8 cellular contexts compared by ENCODE assay signal in genomic region chr16:72094266-72094610, GRCh38. TPM values are rescaled to one million over a fixed set of nuclear protein-coding genes. Genes with fewer than 3 reads are reported as not detected.
A peak's percentile ranks its signal among the peaks of the same experiment; 100 is the strongest.
DNase-seq lines count a peak whose midpoint lies in the region; ATAC-seq and FAIRE-seq lines count a peak whose summit lies in the region.

No MANE protein-coding gene starts in this region.

- peaks cover 7 to 17% of the 10 kb centered on the region in 2 donors for H3K36me3 ChIP-seq in small intestine (ENCODE audit: control insufficient read depth in 2 of 2, insufficient read depth in 2 of 2, low read length in 2 of 2)

- WGBS in right cardiac atrium, result 2% methylated on average over 11 of the region's 11 CpGs
- WGBS in small intestine, 3 donors, result 0 to 2% (median 1%) methylated on average over 11 of the region's 11 CpGs

- peaks cover 28% of the 10 kb centered on the region for H3K36me3 Mint-ChIP-seq in activated CD8-positive, alpha-beta memory T cell treated with anti-CD3 and anti-CD28 coated beads, Interleukin-2, amount 10 ng/mL, durations not matched to agents 7 days and 5 days
- peaks cover 39% of the 10 kb centered on the region for H3K36me3 Mint-ChIP-seq in activated T-cell treated with anti-CD3 and anti-CD28 coated beads, Interleukin-2, amount 50 U/mL, for 4 hours (ENCODE audit: insufficient read depth)

- peak overlapping the region; percentile 98 for H3K4me3 Mint-ChIP-seq in activated CD8-positive, alpha-beta memory T cell treated with anti-CD3 and anti-CD28 coated beads, Interleukin-2, amount 10 ng/mL, durations not matched to agents 7 days and 5 days
- H3K4me3 Mint-ChIP-seq in activated T-cell treated with anti-CD3 and anti-CD28 coated beads, Interleukin-2, amount 50 U/mL, for 4 hours, result peak overlapping the region; percentile 100

- no peak for FAIRE-seq in small intestine (lab: Jason Lieb, UNC)

- no peaks in the 10 kb centered on the region for H3K9me3 Mint-ChIP-seq in activated CD8-positive, alpha-beta memory T cell treated with anti-CD3 and anti-CD28 coated beads, Interleukin-2, amount 10 ng/mL, durations not matched to agents 7 days and 5 days (ENCODE audit: low read depth)
- H3K9me3 Mint-ChIP-seq in activated T-cell treated with anti-CD3 and anti-CD28 coated beads, Interleukin-2, amount 50 U/mL, for 4 hours, result no peaks in the 10 kb centered on the region

- DNase-seq in activated CD8-positive, alpha-beta memory T cell treated with anti-CD3 and anti-CD28 coated beads, Interleukin-2, amount 10 ng/mL, durations not matched to agents 7 days and 5 days, result no peak
- DNase-seq in activated CD8-positive, alpha-beta memory T cell treated with anti-CD3 and anti-CD28 coated beads for 24 hours, result no peak
- peak; percentile 42 for DNase-seq in activated T-cell treated with anti-CD3 and anti-CD28 coated beads, Interleukin-2, amount 50 U/mL, for 4 hours
- DNase-seq in right cardiac atrium, result no peak
- no peak for DNase-seq in small intestine
- no peak for DNase-seq in globus pallidus (ENCODE audit: low spot score)

- peaks cover 3% of the 10 kb centered on the region for H3K4me1 ChIP-seq in right cardiac atrium (ENCODE audit: control insufficient read depth, insufficient read depth, low read length)
- peaks cover 2 to 11% of the 10 kb centered on the region in 2 donors for H3K4me1 ChIP-seq in small intestine (ENCODE audit: control insufficient read depth in 2 of 2, insufficient read depth in 1 of 2, low read depth in 1 of 2, low read length in 1 of 2)

- H3K9me3 ChIP-seq in right cardiac atrium (ENCODE audit: control insufficient read depth, low read length) (no peaks in the 10 kb centered on the region), small intestine (ENCODE audit: control insufficient read depth, low read depth) (no peaks in the 10 kb centered on the region)

- H3K4me3 ChIP-seq in right cardiac atrium (ENCODE audit: low read length) (peak overlapping the region; percentile 72), small intestine (ENCODE audit: low read depth in 1 of 2, low read length in 2 of 2) (peak overlapping the region; percentile 59 to 76)

- intact Hi-C loops in right cardiac atrium (cut with DNase I), result loop anchor here in 1 of 4 donors (10.0 kb wide), 1 partner anchor 79 kb away; no protein-coding TSS in a partner anchor

- peaks cover 42% of the 10 kb centered on the region for H3K4me1 Mint-ChIP-seq in activated CD8-positive, alpha-beta memory T cell treated with anti-CD3 and anti-CD28 coated beads, Interleukin-2, amount 10 ng/mL, durations not matched to agents 7 days and 5 days
- H3K4me1 Mint-ChIP-seq in activated T-cell treated with anti-CD3 and anti-CD28 coated beads, Interleukin-2, amount 50 U/mL, for 4 hours (ENCODE audit: low read depth), result peaks cover 47% of the 10 kb centered on the region

- H3K27ac ChIP-seq in right cardiac atrium (ENCODE audit: low read length) (peak overlapping the region; percentile 95), small intestine (ENCODE audit: low read depth in 1 of 2, low read length in 1 of 2) (peak overlapping the region; percentile 91 to 92)

- CTCF ChIA-PET in activated CD8-positive, alpha-beta memory T cell treated with anti-CD3 and anti-CD28 coated beads, Interleukin-2, amount 10 ng/mL, durations not matched to agents 7 days and 5 days (lab: Charles Lee), result interaction anchor here (0.8 to 2.2 kb wide), 5 partner anchors 23 to 31 kb away, joined by 3 to 8 read pairs (median 4); no protein-coding TSS in a partner anchor

- no peak for ATAC-seq in activated CD8-positive, alpha-beta memory T cell treated with anti-CD3 and anti-CD28 coated beads, Interleukin-2, amount 10 ng/mL, durations not matched to agents 7 days and 5 days
- peak; percentile 29 to 32 for ATAC-seq in activated T-cell treated with anti-CD3 and anti-CD28 coated beads, Interleukin-2, amount 50 U/mL, for 4 hours
- ATAC-seq in right cardiac atrium (peak in 1 of 2 donors; percentile 6), GM18868 (IDR thresholded peaks at IDR 0.05; ENCODE audit: unreplicated experiment) (no peak), HG03457 (IDR thresholded peaks at IDR 0.05; ENCODE audit: unreplicated experiment) (no peak)

- H3K27me3 ChIP-seq in right cardiac atrium (ENCODE audit: control insufficient read depth, insufficient read depth) (no peaks in the 10 kb centered on the region), small intestine (ENCODE audit: control insufficient read depth in 2 of 2, insufficient read depth in 2 of 2, low read length in 2 of 2) (no peaks in the 10 kb centered on the region)

- peak overlapping the region; percentile 96 for H3K27ac Mint-ChIP-seq in activated CD8-positive, alpha-beta memory T cell treated with anti-CD3 and anti-CD28 coated beads, Interleukin-2, amount 10 ng/mL, durations not matched to agents 7 days and 5 days

- no peaks in the 10 kb centered on the region for H3K27me3 Mint-ChIP-seq in activated CD8-positive, alpha-beta memory T cell treated with anti-CD3 and anti-CD28 coated beads, Interleukin-2, amount 10 ng/mL, durations not matched to agents 7 days and 5 days
- no peaks in the 10 kb centered on the region for H3K27me3 Mint-ChIP-seq in activated T-cell treated with anti-CD3 and anti-CD28 coated beads, Interleukin-2, amount 50 U/mL, for 4 hours (ENCODE audit: low read depth)

RNA-seq across cellular contexts. Expression of gene DHX38, which starts 0.6 kb away (rescaled TPM):
- 10 to 100 TPM; 78.1 to 85.7 TPM for total RNA-seq in activated CD8-positive, alpha-beta memory T cell treated with anti-CD3 and anti-CD28 coated beads, Interleukin-2, amount 10 ng/mL, durations not matched to agents 7 days and 5 days
- total RNA-seq in activated T-cell treated with anti-CD3 and anti-CD28 coated beads, Interleukin-2, amount 50 U/mL, for 4 hours, result 100 to 1,000 TPM; 111 to 128 (median 118) TPM
- 10 to 100 TPM; 37.2 to 45.9 (median 43.1) TPM for total RNA-seq in right cardiac atrium
- polyA plus RNA-seq in right cardiac atrium (27.7 TPM), small intestine (10 to 100 TPM; 40.6 to 63.7 (median 53.2) TPM)

RNA-seq across cellular contexts. Expression of gene TXNL4B, which starts 0.8 kb away (rescaled TPM):
- 10 to 100 TPM; 14.0 to 16.4 TPM for total RNA-seq in activated CD8-positive, alpha-beta memory T cell treated with anti-CD3 and anti-CD28 coated beads, Interleukin-2, amount 10 ng/mL, durations not matched to agents 7 days and 5 days
- total RNA-seq in activated T-cell treated with anti-CD3 and anti-CD28 coated beads, Interleukin-2, amount 50 U/mL, for 4 hours, result 10 to 100 TPM; 39.3 to 45.8 (median 39.4) TPM
- 1 to 10 TPM; 4.5 to 7.9 (median 5.4) TPM for total RNA-seq in right cardiac atrium
- polyA plus RNA-seq in right cardiac atrium (5.0 TPM), small intestine (10 to 100 TPM; 11.3 to 12.3 (median 12.0) TPM)

RNA-seq across cellular contexts. Expression of gene HPR, which starts 31.2 kb away (rescaled TPM):
- not detected for total RNA-seq in activated CD8-positive, alpha-beta memory T cell treated with anti-CD3 and anti-CD28 coated beads, Interleukin-2, amount 10 ng/mL, durations not matched to agents 7 days and 5 days
- total RNA-seq in activated T-cell treated with anti-CD3 and anti-CD28 coated beads, Interleukin-2, amount 50 U/mL, for 4 hours, result not detected
- 10 to 100 TPM; 13.2 to 25.3 (median 15.8) TPM for total RNA-seq in right cardiac atrium
- polyA plus RNA-seq in right cardiac atrium, result 38.7 TPM
- polyA plus RNA-seq in small intestine, result 1 to 10 TPM in 2 of 3 donors, not detected in 1; 1.1 to 1.9 TPM

RNA-seq across cellular contexts. Expression of gene HP, which starts 39.9 kb away (rescaled TPM):
- total RNA-seq in activated CD8-positive, alpha-beta memory T cell treated with anti-CD3 and anti-CD28 coated beads, Interleukin-2, amount 10 ng/mL, durations not matched to agents 7 days and 5 days, result not detected
- 10 to 100 TPM in 2 of 3 donors, 1 to 10 TPM in 1; 8.2 to 11.8 (median 11.4) TPM for total RNA-seq in activated T-cell treated with anti-CD3 and anti-CD28 coated beads, Interleukin-2, amount 50 U/mL, for 4 hours
- 100 to 1,000 TPM in 1 of 4 donors, 10 to 100 TPM in 2, 1 to 10 TPM in 1; 3.1 to 103 (median 36.3) TPM for total RNA-seq in right cardiac atrium
- polyA plus RNA-seq in right cardiac atrium, result 13.2 TPM
- polyA plus RNA-seq in small intestine, result 10 to 100 TPM in 1 of 3 donors, 1 to 10 TPM in 2; 1.4 to 15.2 (median 4.5) TPM

Comparison
In these comparisons a context has a peak if more than half of its experiments do, and no peak if none do; other contexts are left out.
1. ATAC-seq: peak in activated T-cell treated with anti-CD3 and anti-CD28 coated beads, Interleukin-2, amount 50 U/mL, for 4 hours (2 of 2); none in activated CD8-positive, alpha-beta memory T cell treated with anti-CD3 and anti-CD28 coated beads, Interleukin-2, amount 10 ng/mL, durations not matched to agents 7 days and 5 days (single experiment), GM18868 (single experiment) and HG03457 (single experiment).
2. RNA of gene HPR, which starts 31.2 kb away (total RNA-seq): 13.2 to 25.3 TPM in right cardiac atrium; not detected in activated CD8-positive, alpha-beta memory T cell treated with anti-CD3 and anti-CD28 coated beads, Interleukin-2, amount 10 ng/mL, durations not matched to agents 7 days and 5 days and not detected in activated T-cell treated with anti-CD3 and anti-CD28 coated beads, Interleukin-2, amount 50 U/mL, for 4 hours; every median in the first group is over 10 times any median in the second.